ENCODE assay signal across 17 cellular contexts in the genomic region with DNA sequence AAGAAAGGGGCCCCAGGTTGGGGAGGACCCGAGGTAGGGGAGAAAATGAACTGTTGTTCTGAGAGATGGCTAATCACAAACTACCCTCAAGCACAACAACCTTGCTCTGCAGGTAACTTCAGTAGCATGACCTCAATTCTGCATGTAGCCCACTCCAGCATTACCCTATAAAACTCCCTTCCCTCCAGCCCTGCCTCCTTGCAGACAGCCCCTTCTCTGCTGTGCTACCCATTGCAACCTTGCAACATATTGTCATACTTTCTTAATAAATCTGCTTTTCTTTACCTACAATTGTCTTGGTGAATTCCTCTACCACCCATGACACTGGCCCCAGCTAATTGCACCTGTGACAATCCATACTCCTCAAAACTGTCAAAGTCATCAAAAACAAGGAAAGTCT.
DNase-seq lines count a peak whose midpoint lies in the region; ATAC-seq and TF ChIP-seq lines count a peak whose summit lies in the region.
"Had no signal": no experiment of that assay in that cellular context is flagged by ENCODE, and none has a peak within 500 bp of the region (broad histone marks: within the 10 kb centered on the region; RNA-seq: fewer than 3 reads in every experiment).

No MANE protein-coding gene starts in this region.

- no peak overlapping the region for H3K27ac Mint-ChIP-seq in type B pancreatic cell
- H3K27ac Mint-ChIP-seq: CD14-positive monocyte; CD4-positive, alpha-beta memory T cell; H9 had no signal

- peaks cover 5% of the 10 kb centered on the region for H3K9me3 Mint-ChIP-seq in type B pancreatic cell

- no peaks in the 10 kb centered on the region for H3K36me3 Mint-ChIP-seq in type B pancreatic cell
- H3K36me3 Mint-ChIP-seq: CD14-positive monocyte; CD4-positive, alpha-beta memory T cell had no signal

- no peak for TF ChIP-seq POLR2A in esophagus muscularis mucosa (IDR thresholded peaks at IDR 0.05; ENCODE audit: low read depth)

- H3K9ac ChIP-seq in colonic mucosa (ENCODE audit: low read depth in 2 of 2, low read length in 2 of 2): no peak overlapping the region
- H3K9ac ChIP-seq: BLaER1 had no signal

- TF ChIP-seq CTCF in colonic mucosa (IDR thresholded peaks at IDR 0.05) (no peak), esophagus muscularis mucosa (IDR thresholded peaks at IDR 0.05) (no peak), type B pancreatic cell (conservative IDR thresholded peaks at IDR 0.05) (no peak)

- H3K36me3 ChIP-seq in colonic mucosa: no peaks in the 10 kb centered on the region
- H3K36me3 ChIP-seq in esophagus muscularis mucosa: no peaks in the 10 kb centered on the region

- H3K4me1 ChIP-seq in colonic mucosa (no peaks in the 10 kb centered on the region), esophagus muscularis mucosa (no peaks in the 10 kb centered on the region)

- ATAC-seq in GM19023 (IDR thresholded peaks at IDR 0.05; ENCODE audit: unreplicated experiment): no peak

- no peak for TF ChIP-seq EP300 in esophagus muscularis mucosa (IDR thresholded peaks at IDR 0.05)

- 80% methylated on average over 1 of the region's 1 CpG for WGBS in esophagus muscularis mucosa

- H3K27me3 ChIP-seq in colonic mucosa: no peaks in the 10 kb centered on the region
- H3K27me3 ChIP-seq in esophagus muscularis mucosa: peaks cover 0 to 43% (median 0%) of the 10 kb centered on the region in 4 donors
- H3K27me3 ChIP-seq: BLaER1 had no signal

- H3K9me3 ChIP-seq in colonic mucosa (no peaks in the 10 kb centered on the region), esophagus muscularis mucosa (peaks cover 0 to 11% (median 10%) of the 10 kb centered on the region in 4 donors)

- no peak overlapping the region for H3K4me3 ChIP-seq in colonic mucosa
- no peak overlapping the region for H3K4me3 ChIP-seq in esophagus muscularis mucosa
- H3K4me3 ChIP-seq: BLaER1 had no signal

- peak; percentile 10 for DNase-seq in activated effector memory CD4-positive, alpha-beta T cell treated with anti-CD3 and anti-CD28 coated beads, Interleukin-2, amount 50 U/mL, for 16 hours
- no peak for DNase-seq in activated effector memory CD4-positive, alpha-beta T cell treated with Interleukin-2 at 50 U/mL for 16 hours
- DNase-seq in colonic mucosa (peak; percentile 9), esophagus muscularis mucosa (ENCODE audit: extremely low spot score) (peak; percentile 39), type B pancreatic cell (ENCODE audit: extremely low spot score, unreplicated experiment) (peak; percentile 20), HK-2 (ENCODE audit: unreplicated experiment) (no peak), T-helper 9 cell (no peak)
- DNase-seq: 8988T; CD4-positive, alpha-beta memory T cell; DMS153; DMS79; GDM1; H9 had no signal

- no peak overlapping the region for H3K4me3 Mint-ChIP-seq in type B pancreatic cell
- H3K4me3 Mint-ChIP-seq: CD14-positive monocyte; CD4-positive, alpha-beta memory T cell; H9 had no signal

- H3K27ac ChIP-seq in colonic mucosa (no peak overlapping the region), esophagus muscularis mucosa (replicated peaks in 1 of 4) (no peak overlapping the region)
- H3K27ac ChIP-seq: BLaER1, HL-60 had no signal

- intact Hi-C loops in colonic mucosa (cut with DNase I): no loop called here
- intact Hi-C loops in esophagus muscularis mucosa (cut with DNase I): no loop called here

- no peaks in the 10 kb centered on the region for H3K4me1 Mint-ChIP-seq in type B pancreatic cell (ENCODE audit: unreplicated experiment)
- H3K4me1 Mint-ChIP-seq: CD14-positive monocyte; CD4-positive, alpha-beta memory T cell had no signal

- no peaks in the 10 kb centered on the region for H3K27me3 Mint-ChIP-seq in type B pancreatic cell

Comparison
In these comparisons a context has a peak if more than half of its experiments do, and no peak if none do; other contexts are left out.
1. DNase-seq: peak in activated effector memory CD4-positive, alpha-beta T cell treated with anti-CD3 and anti-CD28 coated beads, Interleukin-2, amount 50 U/mL, for 16 hours (single experiment), colonic mucosa (single experiment), esophagus muscularis mucosa (single experiment) and type B pancreatic cell (single experiment); none in activated effector memory CD4-positive, alpha-beta T cell treated with Interleukin-2 at 50 U/mL for 16 hours (single experiment), HK-2 (single experiment) and T-helper 9 cell (single experiment).